Comparison of ENCODE assay signal across 1 cellular context in genomic region chr1:219788091-219788490, GRCh38.
TF ChIP-seq lines count a peak whose summit lies in the region.

No MANE protein-coding gene starts in this region.

TF ChIP-seq in SK-N-SH treated with all-trans-retinoic acid at 6 μM for 48 hours, 23 proteins besides CTCF, POLR2A, EP300 and RAD21 (continued from another document):
- TF ChIP-seq, protein P1, sequence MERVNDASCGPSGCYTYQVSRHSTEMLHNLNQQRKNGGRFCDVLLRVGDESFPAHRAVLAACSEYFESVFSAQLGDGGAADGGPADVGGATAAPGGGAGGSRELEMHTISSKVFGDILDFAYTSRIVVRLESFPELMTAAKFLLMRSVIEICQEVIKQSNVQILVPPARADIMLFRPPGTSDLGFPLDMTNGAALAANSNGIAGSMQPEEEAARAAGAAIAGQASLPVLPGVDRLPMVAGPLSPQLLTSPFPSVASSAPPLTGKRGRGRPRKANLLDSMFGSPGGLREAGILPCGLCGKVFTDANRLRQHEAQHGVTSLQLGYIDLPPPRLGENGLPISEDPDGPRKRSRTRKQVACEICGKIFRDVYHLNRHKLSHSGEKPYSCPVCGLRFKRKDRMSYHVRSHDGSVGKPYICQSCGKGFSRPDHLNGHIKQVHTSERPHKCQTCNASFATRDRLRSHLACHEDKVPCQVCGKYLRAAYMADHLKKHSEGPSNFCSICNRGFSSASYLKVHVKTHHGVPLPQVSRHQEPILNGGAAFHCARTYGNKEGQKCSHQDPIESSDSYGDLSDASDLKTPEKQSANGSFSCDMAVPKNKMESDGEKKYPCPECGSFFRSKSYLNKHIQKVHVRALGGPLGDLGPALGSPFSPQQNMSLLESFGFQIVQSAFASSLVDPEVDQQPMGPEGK (CRISPR knock-in tag; IDR thresholded peaks at IDR 0.05; ENCODE audit: borderline replicate concordance): no peak
